18 cellular contexts compared by ENCODE assay signal in genomic region chr7:7510814-7511213, GRCh38. TPM values are rescaled to one million over a fixed set of nuclear protein-coding genes. Genes with fewer than 3 reads are reported as not detected.
A peak's percentile ranks its signal among the peaks of the same experiment; 100 is the strongest.
DNase-seq lines count a peak whose midpoint lies in the region; ATAC-seq, FAIRE-seq and TF ChIP-seq lines count a peak whose summit lies in the region.
"Had no signal": no experiment of that assay in that cellular context is flagged by ENCODE, and none has a peak within 500 bp of the region (broad histone marks: within the 10 kb centered on the region; RNA-seq: fewer than 3 reads in every experiment).

No MANE protein-coding gene starts in this region.

- H3K4me3 ChIP-seq in left ventricle myocardium inferior (no peak overlapping the region), fibroblast of mammary gland (ENCODE audit: control insufficient read depth, low read depth, low read length) (no peak overlapping the region)
- H3K4me3 ChIP-seq: GM12878, K562 had no signal

- peak overlapping the region; percentile 21 for H3K27ac ChIP-seq in left ventricle myocardium inferior (replicated peaks)
- H3K27ac ChIP-seq: HL-60 had no signal

- intact Hi-C loops in left ventricle myocardium inferior (cut with micrococcal nuclease) (no loop called here), cardiac septum (cut with DNase I) (no loop called here)

- TF ChIP-seq CTCF in left ventricle myocardium inferior (IDR thresholded peaks at IDR 0.05; ENCODE audit: borderline replicate concordance) (no peak), fibroblast of mammary gland (conservative IDR thresholded peaks at IDR 0.05; ENCODE audit: control insufficient read depth, insufficient read depth, low read depth, low read length) (no peak)

- H3K9me3 ChIP-seq in left ventricle myocardium inferior (replicated peaks), result no peaks in the 10 kb centered on the region

- no peak for DNase-seq in left ventricle myocardium inferior
- DNase-seq in cardiac septum (ENCODE audit: low spot score), result no peak
- no peak for DNase-seq in HTR-8/SVneo (ENCODE audit: insufficient read length, low spot score)
- peak; percentile 40 for DNase-seq in fibroblast of mammary gland (ENCODE audit: low read depth)
- no peak for DNase-seq in T-helper 1 cell
- DNase-seq: 8988T; C1 segment of cervical spinal cord; Calu3; CD4-positive, alpha-beta T cell; DMS 273 treated with DMSO at 0.1 percent for 48 hours; H7 had no signal

- ATAC-seq in HG03442 (IDR thresholded peaks at IDR 0.05; ENCODE audit: unreplicated experiment) (no peak), HG03097 (IDR thresholded peaks at IDR 0.05; ENCODE audit: low FRiP score, unreplicated experiment) (no peak)
- ATAC-seq: GM12878, K562 had no signal

- no peaks in the 10 kb centered on the region for H3K36me3 ChIP-seq in left ventricle myocardium inferior

- H3K4me1 ChIP-seq in left ventricle myocardium inferior, result peaks cover under 1% of the 10 kb centered on the region

- no peaks in the 10 kb centered on the region for H3K27me3 ChIP-seq in left ventricle myocardium inferior (ENCODE audit: low read depth)

- FAIRE-seq in HTR-8/SVneo (lab: Jason Lieb, UNC), result peak; percentile 62
- FAIRE-seq: GM12878, GM18507, K562 had no signal

RNA-seq across cellular contexts. Expression of gene COL28A1, which starts 24.9 kb away (rescaled TPM):
- total RNA-seq in left ventricle myocardium inferior (1.9 TPM), cardiac septum (0.51 TPM)
- total RNA-seq: Daoy, GM12878 had no signal

RNA-seq across cellular contexts. Expression of gene MIOS, which starts 55.9 kb away (rescaled TPM):
- total RNA-seq in left ventricle myocardium inferior (25.3 TPM), cardiac septum (24.9 TPM)
